7 cellular contexts compared by ENCODE assay signal in genomic region chr19:16588824-16589577, GRCh38. TPM values are rescaled to one million over a fixed set of nuclear protein-coding genes. Genes with fewer than 3 reads are reported as not detected.
A peak's percentile ranks its signal among the peaks of the same experiment; 100 is the strongest.
DNase-seq lines count a peak whose midpoint lies in the region; ATAC-seq and TF ChIP-seq lines count a peak whose summit lies in the region.

No MANE protein-coding gene starts in this region.

- no peaks in the 10 kb centered on the region for H3K9me3 Mint-ChIP-seq in activated T-helper 1 cell treated with anti-CD3 and anti-CD28 coated beads, Interleukin-12 subunit alpha, Interleukin-12 subunit beta, Interleukin-2, Interleukin-4 antibody, amounts not matched to agents 30 ng/mL and 10 ng/mL and 1 ng/mL, durations not matched to agents 14 hours and 24 hours and 36 hours
- no peaks in the 10 kb centered on the region for H3K9me3 Mint-ChIP-seq in progenitor cell of endocrine pancreas (ENCODE audit: low read depth)

- ATAC-seq in GM19023 (IDR thresholded peaks at IDR 0.05; ENCODE audit: unreplicated experiment) (peak; percentile 7), HG02885 (IDR thresholded peaks at IDR 0.05; ENCODE audit: poor library complexity, unreplicated experiment) (peak; percentile 6), gastroesophageal sphincter (no peak)

- no peaks in the 10 kb centered on the region for H3K27me3 Mint-ChIP-seq in activated T-helper 1 cell treated with anti-CD3 and anti-CD28 coated beads, Interleukin-12 subunit alpha, Interleukin-12 subunit beta, Interleukin-2, Interleukin-4 antibody, amounts not matched to agents 30 ng/mL and 10 ng/mL and 1 ng/mL, durations not matched to agents 14 hours and 24 hours and 36 hours (ENCODE audit: insufficient read depth)
- no peaks in the 10 kb centered on the region for H3K27me3 Mint-ChIP-seq in progenitor cell of endocrine pancreas

- peaks cover 0 to 89% (median 34%) of the 10 kb centered on the region in 3 donors for H3K4me1 ChIP-seq in gastroesophageal sphincter

- no peaks in the 10 kb centered on the region for H3K36me3 Mint-ChIP-seq in activated T-helper 1 cell treated with anti-CD3 and anti-CD28 coated beads, Interleukin-12 subunit alpha, Interleukin-12 subunit beta, Interleukin-2, Interleukin-4 antibody, amounts not matched to agents 30 ng/mL and 10 ng/mL and 1 ng/mL, durations not matched to agents 14 hours and 24 hours and 36 hours (ENCODE audit: low read depth)
- H3K36me3 Mint-ChIP-seq in progenitor cell of endocrine pancreas (ENCODE audit: insufficient read depth) = no peaks in the 10 kb centered on the region

- H3K27ac ChIP-seq in gastroesophageal sphincter = peak overlapping the region in 1 of 4 donors; percentile 47

- TF ChIP-seq CTCF in progenitor cell of endocrine pancreas (IDR thresholded peaks at IDR 0.05; ENCODE audit: unreplicated experiment) (no peak), gastroesophageal sphincter (IDR thresholded peaks at IDR 0.05) (no peak), foreskin fibroblast (IDR thresholded peaks at IDR 0.05; ENCODE audit: low read depth, low read length) (no peak)

- DNase-seq in activated T-helper 1 cell treated with anti-CD3 and anti-CD28 coated beads, Interleukin-12 subunit alpha, Interleukin-12 subunit beta, Interleukin-2, Interleukin-4 antibody, amounts not matched to agents 30 ng/mL and 10 ng/mL and 1 ng/mL, durations not matched to agents 14 hours and 24 hours and 36 hours (ENCODE audit: low spot score) = no peak
- DNase-seq in progenitor cell of endocrine pancreas (ENCODE audit: low spot score, unreplicated experiment) (no peak), NCI-H146 treated with DMSO at 0.1 percent for 48 hours (lab: John Stamatoyannopoulos, UW; ENCODE audit: unreplicated experiment) (no peak), foreskin fibroblast (no peak)

- no peaks in the 10 kb centered on the region for H3K9me3 ChIP-seq in gastroesophageal sphincter

- H3K4me1 Mint-ChIP-seq in activated T-helper 1 cell treated with anti-CD3 and anti-CD28 coated beads, Interleukin-12 subunit alpha, Interleukin-12 subunit beta, Interleukin-2, Interleukin-4 antibody, amounts not matched to agents 30 ng/mL and 10 ng/mL and 1 ng/mL, durations not matched to agents 14 hours and 24 hours and 36 hours (ENCODE audit: low read depth) = peaks cover 80% of the 10 kb centered on the region
- H3K4me1 Mint-ChIP-seq in progenitor cell of endocrine pancreas (ENCODE audit: low read depth) = peaks cover 18% of the 10 kb centered on the region

- H3K4me3 ChIP-seq in gastroesophageal sphincter (no peak overlapping the region), foreskin fibroblast (ENCODE audit: low read depth in 1 of 2, low read length in 2 of 2) (no peak overlapping the region)

- peak overlapping the region; percentile 84 for H3K4me3 Mint-ChIP-seq in activated T-helper 1 cell treated with anti-CD3 and anti-CD28 coated beads, Interleukin-12 subunit alpha, Interleukin-12 subunit beta, Interleukin-2, Interleukin-4 antibody, amounts not matched to agents 30 ng/mL and 10 ng/mL and 1 ng/mL, durations not matched to agents 14 hours and 24 hours and 36 hours
- H3K4me3 Mint-ChIP-seq in progenitor cell of endocrine pancreas (ENCODE audit: low read depth) = no peak overlapping the region

- H3K36me3 ChIP-seq in gastroesophageal sphincter = no peaks in the 10 kb centered on the region

- 66 to 87% methylated on average over 3 of the region's 11 CpGs for WGBS in gastroesophageal sphincter (ENCODE audit: low coverage in 1 of 2), 2 donors

- no peaks in the 10 kb centered on the region for H3K27me3 ChIP-seq in gastroesophageal sphincter

- intact Hi-C loops in activated T-helper 1 cell treated with anti-CD3 and anti-CD28 coated beads, Interleukin-12 subunit alpha, Interleukin-12 subunit beta, Interleukin-2, Interleukin-4 antibody, amounts not matched to agents 30 ng/mL and 10 ng/mL and 1 ng/mL, durations not matched to agents 14 hours and 24 hours and 36 hours (cut with micrococcal nuclease) = loop anchor here (5.0 kb wide), 2 partner anchors 512 to 538 kb away; partner anchors contain the start of gene TPM4

- TF ChIP-seq POLR2A in gastroesophageal sphincter (IDR thresholded peaks at IDR 0.05) = no peak

- H3K27ac Mint-ChIP-seq in activated T-helper 1 cell treated with anti-CD3 and anti-CD28 coated beads, Interleukin-12 subunit alpha, Interleukin-12 subunit beta, Interleukin-2, Interleukin-4 antibody, amounts not matched to agents 30 ng/mL and 10 ng/mL and 1 ng/mL, durations not matched to agents 14 hours and 24 hours and 36 hours = peak overlapping the region; percentile 89
- peak overlapping the region; percentile 41 for H3K27ac Mint-ChIP-seq in progenitor cell of endocrine pancreas

- no peak for TF ChIP-seq EP300 in gastroesophageal sphincter (IDR thresholded peaks at IDR 0.05)

RNA-seq across cellular contexts. Expression of gene SLC35E1, which starts 16.8 kb away (rescaled TPM):
- 60.4 and 61.7 TPM in 2 replicates for total RNA-seq in activated T-helper 1 cell treated with anti-CD3 and anti-CD28 coated beads, Interleukin-12 subunit alpha, Interleukin-12 subunit beta, Interleukin-2, Interleukin-4 antibody, amounts not matched to agents 30 ng/mL and 10 ng/mL and 1 ng/mL, durations not matched to agents 14 hours and 24 hours and 36 hours
- total RNA-seq in progenitor cell of endocrine pancreas (48.5 and 49.1 TPM in 2 replicates), gastroesophageal sphincter (10 to 100 TPM; 24.9 to 35.5 (median 29.7) TPM)

RNA-seq across cellular contexts. Expression of gene MED26, which starts 39.0 kb away (rescaled TPM):
- total RNA-seq in activated T-helper 1 cell treated with anti-CD3 and anti-CD28 coated beads, Interleukin-12 subunit alpha, Interleukin-12 subunit beta, Interleukin-2, Interleukin-4 antibody, amounts not matched to agents 30 ng/mL and 10 ng/mL and 1 ng/mL, durations not matched to agents 14 hours and 24 hours and 36 hours = 14.0 and 14.9 TPM in 2 replicates
- total RNA-seq in progenitor cell of endocrine pancreas (11.2 and 11.7 TPM in 2 replicates), gastroesophageal sphincter (10 to 100 TPM in 1 of 4 donors, 1 to 10 TPM in 3; 5.8 to 10.5 (median 8.3) TPM)

RNA-seq across cellular contexts. Expression of gene CHERP, which starts 46.8 kb away (rescaled TPM):
- total RNA-seq in activated T-helper 1 cell treated with anti-CD3 and anti-CD28 coated beads, Interleukin-12 subunit alpha, Interleukin-12 subunit beta, Interleukin-2, Interleukin-4 antibody, amounts not matched to agents 30 ng/mL and 10 ng/mL and 1 ng/mL, durations not matched to agents 14 hours and 24 hours and 36 hours = 84.3 and 92.0 TPM in 2 replicates
- total RNA-seq in progenitor cell of endocrine pancreas (74.6 and 76.4 TPM in 2 replicates), gastroesophageal sphincter (10 to 100 TPM in 1 of 4 donors, 1 to 10 TPM in 3; 5.7 to 12.7 (median 6.6) TPM)
